In genomic region chr10:3066317-3066931, GRCh38 we compare ENCODE assay signal across 11 cellular contexts. TPM values are rescaled to one million over a fixed set of nuclear protein-coding genes. Genes with fewer than 3 reads are reported as not detected.
A peak's percentile ranks its signal among the peaks of the same experiment; 100 is the strongest.
DNase-seq lines count a peak whose midpoint lies in the region; ATAC-seq and TF ChIP-seq lines count a peak whose summit lies in the region.
"Had no signal": no experiment of that assay in that cellular context is flagged by ENCODE, and none has a peak within 500 bp of the region (broad histone marks: within the 10 kb centered on the region; RNA-seq: fewer than 3 reads in every experiment).

No MANE protein-coding gene starts in this region.

- WGBS in mesodermal cell (ENCODE audit: insufficient coverage in 2 of 2), 2 experiments, result 16 to 19% methylated on average over 32 to 35 of the region's 45 CpGs

- no peak overlapping the region for H3K27ac Mint-ChIP-seq in stimulated activated naive CD8-positive, alpha-beta T cell treated with anti-CD3 and anti-CD28 coated beads, Interleukin-15, Interleukin-2, amounts not matched to agents 100 ng/mL and 50 ng/mL, for 24 hours
- no peak overlapping the region for H3K27ac Mint-ChIP-seq in central memory CD8-positive, alpha-beta T cell (ENCODE audit: low read depth)

- no peak overlapping the region for H3K27ac ChIP-seq in mesodermal cell (ENCODE audit: low read depth, low read length, severe bottlenecking)
- H3K27ac ChIP-seq in RWPE1, result no peak overlapping the region
- H3K27ac ChIP-seq: adrenal gland had no signal

- no peak for DNase-seq in stimulated activated naive CD8-positive, alpha-beta T cell treated with anti-CD3 and anti-CD28 coated beads, Interleukin-15, Interleukin-2, amounts not matched to agents 100 U/mL and 50 U/mL, for 24 hours
- DNase-seq in central memory CD8-positive, alpha-beta T cell (ENCODE audit: low spot score in 2 of 2), result no peak
- no peak for DNase-seq in RWPE1 (ENCODE audit: low spot score)
- DNase-seq: adrenal gland, NCI-H526 treated with DMSO at 0.1 percent for 48 hours had no signal

- H3K4me3 ChIP-seq in mesodermal cell (ENCODE audit: extremely low read depth, insufficient read depth, low read length, poor library complexity, severe bottlenecking), result peak overlapping the region; percentile 99

- H3K36me3 Mint-ChIP-seq in stimulated activated naive CD8-positive, alpha-beta T cell treated with anti-CD3 and anti-CD28 coated beads, Interleukin-15, Interleukin-2, amounts not matched to agents 100 ng/mL and 50 ng/mL, for 24 hours (ENCODE audit: low read depth), result peaks cover 24% of the 10 kb centered on the region
- H3K36me3 Mint-ChIP-seq in central memory CD8-positive, alpha-beta T cell (ENCODE audit: insufficient read depth), result peaks cover 7% of the 10 kb centered on the region

- H3K4me1 Mint-ChIP-seq in stimulated activated naive CD8-positive, alpha-beta T cell treated with anti-CD3 and anti-CD28 coated beads, Interleukin-15, Interleukin-2, amounts not matched to agents 100 ng/mL and 50 ng/mL, for 24 hours (ENCODE audit: low read depth), result peaks cover 24% of the 10 kb centered on the region
- peaks cover 19% of the 10 kb centered on the region for H3K4me1 Mint-ChIP-seq in central memory CD8-positive, alpha-beta T cell

- no peak for ATAC-seq in stimulated activated naive CD8-positive, alpha-beta T cell treated with anti-CD3 and anti-CD28 coated beads, Interleukin-15, Interleukin-2, amounts not matched to agents 100 U/mL and 50 U/mL, for 24 hours
- ATAC-seq in central memory CD8-positive, alpha-beta T cell (replicated peaks; ENCODE audit: extremely low read depth, poor library complexity, severe bottlenecking), result no peak
- ATAC-seq in HG03457 (IDR thresholded peaks at IDR 0.05; ENCODE audit: unreplicated experiment) (no peak), GM21390 (IDR thresholded peaks at IDR 0.05; ENCODE audit: unreplicated experiment) (no peak), GM18870 (IDR thresholded peaks at IDR 0.05; ENCODE audit: unreplicated experiment) (no peak)

- H3K9me3 ChIP-seq in mesodermal cell (ENCODE audit: control insufficient read depth, low read length), result no peaks in the 10 kb centered on the region
- H3K9me3 ChIP-seq: adrenal gland, mucosa of descending colon had no signal

- peaks cover 28% of the 10 kb centered on the region for H3K36me3 ChIP-seq in mesodermal cell (ENCODE audit: control insufficient read depth, insufficient read depth, low read length)
- H3K36me3 ChIP-seq: adrenal gland had no signal

- H3K27me3 Mint-ChIP-seq in stimulated activated naive CD8-positive, alpha-beta T cell treated with anti-CD3 and anti-CD28 coated beads, Interleukin-15, Interleukin-2, amounts not matched to agents 100 ng/mL and 50 ng/mL, for 24 hours, result peaks cover 7% of the 10 kb centered on the region
- no peaks in the 10 kb centered on the region for H3K27me3 Mint-ChIP-seq in central memory CD8-positive, alpha-beta T cell

- H3K4me1 ChIP-seq in mesodermal cell (ENCODE audit: control insufficient read depth, insufficient read depth, low read length, poor library complexity, severe bottlenecking), result peaks cover 6% of the 10 kb centered on the region

- no peak for TF ChIP-seq CTCF in RWPE1 (conservative IDR thresholded peaks at IDR 0.05; ENCODE audit: low read depth)

- H3K4me3 Mint-ChIP-seq in stimulated activated naive CD8-positive, alpha-beta T cell treated with anti-CD3 and anti-CD28 coated beads, Interleukin-15, Interleukin-2, amounts not matched to agents 100 ng/mL and 50 ng/mL, for 24 hours, result peak overlapping the region; percentile 20
- H3K4me3 Mint-ChIP-seq in central memory CD8-positive, alpha-beta T cell, result peak overlapping the region; percentile 27

- H3K9me3 Mint-ChIP-seq in stimulated activated naive CD8-positive, alpha-beta T cell treated with anti-CD3 and anti-CD28 coated beads, Interleukin-15, Interleukin-2, amounts not matched to agents 100 ng/mL and 50 ng/mL, for 24 hours, result no peaks in the 10 kb centered on the region
- H3K9me3 Mint-ChIP-seq in central memory CD8-positive, alpha-beta T cell, result no peaks in the 10 kb centered on the region

- POLR2A ChIA-PET in RWPE1 (lab: Yijun Ruan, JAX; ENCODE audit: low non-redundant PET), result no interaction called here

- CTCF ChIA-PET in RWPE1 (lab: Yijun Ruan, JAX), result no interaction called here

RNA-seq across cellular contexts. Expression of gene PFKP, which starts 0.9 kb away (rescaled TPM):
- 338 TPM for polyA plus RNA-seq in mesodermal cell (2013, experiment 1 of 2)
- 311 TPM for polyA plus RNA-seq in mesodermal cell (2013, experiment 2 of 2)
